Comparison of ENCODE assay signal across 8 cellular contexts in genomic region chrX:16786139-16786790, GRCh38. TPM values are rescaled to one million over a fixed set of nuclear protein-coding genes. Genes with fewer than 3 reads are reported as not detected.
DNase-seq lines count a peak whose midpoint lies in the region; ATAC-seq, FAIRE-seq and TF ChIP-seq lines count a peak whose summit lies in the region.

TXLNG (plus strand) TSS chrX:16786466; CDS start chrX:16786488, 22 bp downstream.

- peak within 1 kb of the TSS; percentile 41 to 73 for H3K9ac ChIP-seq in kidney (ENCODE audit: low read length in 2 of 2)

- POLR2A ChIA-PET in activated CD4-positive, alpha-beta T cell treated with anti-CD3 and anti-CD28 coated beads for 36 hours (lab: Charles Lee): interaction anchor here (1.0 kb wide), 1 partner anchor 66 kb away, joined by 3 read pairs; no protein-coding TSS in a partner anchor

- peaks cover 18% of the 10 kb centered on the region for H3K4me1 Mint-ChIP-seq in activated CD4-positive, alpha-beta T cell treated with anti-CD3 and anti-CD28 coated beads for 36 hours

- CTCF ChIA-PET in activated CD4-positive, alpha-beta T cell treated with anti-CD3 and anti-CD28 coated beads for 36 hours (lab: Charles Lee): interaction anchor here (0.7 kb wide), 1 partner anchor 102 kb away, joined by 4 read pairs; no protein-coding TSS in a partner anchor

- intact Hi-C loops in activated CD4-positive, alpha-beta T cell treated with anti-CD3 and anti-CD28 coated beads for 36 hours (cut with DNase I, micrococcal nuclease): loop anchor here (1.0 to 10.0 kb wide), 5 partner anchors 67 to 1911 kb away; partner anchors contain the start of genes RBBP7 (in 2 of the 2), SYAP1 (in 2 of the 2), AP1S2 (in 1 of the 2) and FANCB (in 1 of the 2)
- intact Hi-C loops in kidney (cut with DNase I): no loop called here

- peak; percentile 99 for ATAC-seq in HG03442 (IDR thresholded peaks at IDR 0.05; ENCODE audit: unreplicated experiment)
- ATAC-seq in activated CD4-positive, alpha-beta T cell treated with anti-CD3 and anti-CD28 coated beads for 36 hours: peak; percentile 99

- TF ChIP-seq CTCF in choroid plexus epithelial cell (conservative IDR thresholded peaks at IDR 0.05; ENCODE audit: low read depth, low read length): no peak
- no peak for TF ChIP-seq CTCF in kidney (IDR thresholded peaks at IDR 0.05; ENCODE audit: borderline replicate concordance, extremely low read depth, insufficient read depth)

- H3K4me1 ChIP-seq in kidney (ENCODE audit: control insufficient read depth in 1 of 2, insufficient read depth in 1 of 2, low read depth in 1 of 2, low read length in 2 of 2): no peaks in the 10 kb centered on the region

- peak within 1 kb of the TSS; percentile 93 for H3K4me3 Mint-ChIP-seq in activated CD4-positive, alpha-beta T cell treated with anti-CD3 and anti-CD28 coated beads for 36 hours

- H3K27ac Mint-ChIP-seq in activated CD4-positive, alpha-beta T cell treated with anti-CD3 and anti-CD28 coated beads for 36 hours: peak within 1 kb of the TSS; percentile 76

- H3K9me3 ChIP-seq in kidney (ENCODE audit: control insufficient read depth in 1 of 2, low read length in 2 of 2): no peaks in the 10 kb centered on the region

- no peaks in the 10 kb centered on the region for H3K36me3 ChIP-seq in kidney (ENCODE audit: control insufficient read depth in 1 of 2, insufficient read depth in 2 of 2, low read length in 2 of 2)

- H3K4me3 ChIP-seq in choroid plexus epithelial cell (ENCODE audit: low read depth, low read length) (peak within 1 kb of the TSS; percentile 77), kidney (ENCODE audit: low read length in 2 of 2) (peak within 1 kb of the TSS; percentile 88 to 94)

- no peaks in the 10 kb centered on the region for H3K27me3 Mint-ChIP-seq in activated CD4-positive, alpha-beta T cell treated with anti-CD3 and anti-CD28 coated beads for 36 hours

- peak within 1 kb of the TSS; percentile 80 to 81 for H3K27ac ChIP-seq in kidney (ENCODE audit: low read depth in 2 of 2, low read length in 2 of 2)

- peak; percentile 99 for FAIRE-seq in kidney (lab: Jason Lieb, UNC)

- no peaks in the 10 kb centered on the region for H3K9me3 Mint-ChIP-seq in activated CD4-positive, alpha-beta T cell treated with anti-CD3 and anti-CD28 coated beads for 36 hours (ENCODE audit: low read depth)

- peak; percentile 99 for DNase-seq in Ammon's horn (ENCODE audit: low spot score)
- DNase-seq in GM19238 (ENCODE audit: insufficient read length, low spot score): peak; percentile 93
- DNase-seq in NCI-H524 (lab: John Stamatoyannopoulos, UW): peak; percentile 99
- peak; percentile 96 for DNase-seq in activated CD4-positive, alpha-beta T cell treated with anti-CD3 and anti-CD28 coated beads for 36 hours
- peak; percentile 99 for DNase-seq in choroid plexus epithelial cell (ENCODE audit: low read depth)
- peak; percentile 100 for DNase-seq in kidney
- peak; percentile 94 for DNase-seq in stimulated activated CD4-positive, alpha-beta T cell treated with anti-CD3 and anti-CD28 coated beads, Interleukin-15, amount 100 ng/mL, for 24 hours

- peaks cover 7% of the 10 kb centered on the region for H3K36me3 Mint-ChIP-seq in activated CD4-positive, alpha-beta T cell treated with anti-CD3 and anti-CD28 coated beads for 36 hours (ENCODE audit: low read depth)

RNA-seq across cellular contexts. Expression of gene TXLNG, which starts in this region (rescaled TPM):
- total RNA-seq in activated CD4-positive, alpha-beta T cell treated with anti-CD3 and anti-CD28 coated beads for 36 hours: 10 to 100 TPM; 17.3 to 21.4 TPM
- 12.3 TPM for total RNA-seq in kidney
- 5.9 TPM for polyA plus RNA-seq in kidney (ENCODE audit: insufficient read depth, low read depth, low replicate concordance)

Comparison
In these comparisons a context has a peak if more than half of its experiments do, and no peak if none do; other contexts are left out.
1. Peak in every context shown above with its lines: DNase-seq, ATAC-seq, H3K4me3 ChIP-seq and H3K27ac ChIP-seq.